Comparison of ENCODE assay signal across 9 cellular contexts in genomic region chr14:60266021-60266937, GRCh38. TPM values are rescaled to one million over a fixed set of nuclear protein-coding genes. Genes with fewer than 3 reads are reported as not detected.
A peak's percentile ranks its signal among the peaks of the same experiment; 100 is the strongest.
DNase-seq lines count a peak whose midpoint lies in the region; ATAC-seq and TF ChIP-seq lines count a peak whose summit lies in the region.
"Had no signal": no experiment of that assay in that cellular context is flagged by ENCODE, and none has a peak within 500 bp of the region (broad histone marks: within the 10 kb centered on the region; RNA-seq: fewer than 3 reads in every experiment).

No MANE protein-coding gene starts in this region.

- WGBS in heart left ventricle, 4 donors, result 86 to 97% (median 91%) methylated on average over 1 of the region's 1 CpG
- WGBS in esophagus squamous epithelium, 2 donors, result 84 to 94% methylated on average over 1 of the region's 1 CpG

- no peak overlapping the region for H3K27ac Mint-ChIP-seq in type B pancreatic cell

- no peak for ATAC-seq in heart left ventricle
- no peak for ATAC-seq in Right ventricle myocardium inferior
- no peak for ATAC-seq in HG03095 (IDR thresholded peaks at IDR 0.05; ENCODE audit: unreplicated experiment)
- no peak for ATAC-seq in GM21390 (IDR thresholded peaks at IDR 0.05; ENCODE audit: unreplicated experiment)
- no peak for ATAC-seq in activated T-cell treated with anti-CD3 and anti-CD28 coated beads, Interleukin-2, amount 50 U/mL, for 4 hours

- H3K9me3 ChIP-seq in heart left ventricle (peaks cover 0 to 55% (median 9%) of the 10 kb centered on the region in 12 donors), esophagus squamous epithelium (peaks cover 0 to 13% (median 0%) of the 10 kb centered on the region in 3 donors)
- H3K9me3 ChIP-seq: SJSA1 had no signal

- TF ChIP-seq POLR2A in heart left ventricle (IDR thresholded peaks at IDR 0.05) (no peak), esophagus squamous epithelium (IDR thresholded peaks at IDR 0.05) (no peak)

- H3K4me3 Mint-ChIP-seq in type B pancreatic cell, result no peak overlapping the region
- H3K4me3 Mint-ChIP-seq in activated T-cell treated with anti-CD3 and anti-CD28 coated beads, Interleukin-2, amount 50 U/mL, for 4 hours, result no peak overlapping the region

- H3K27ac ChIP-seq in heart left ventricle (no peak overlapping the region), esophagus squamous epithelium (no peak overlapping the region)
- H3K27ac ChIP-seq: SJSA1 had no signal

- no peak for DNase-seq in heart left ventricle
- no peak for DNase-seq in Right ventricle myocardium inferior (ENCODE audit: missing footprints)
- DNase-seq in OCI-M1 (lab: John Stamatoyannopoulos, UW), result peak; percentile 45
- DNase-seq in esophagus squamous epithelium (lab: John Stamatoyannopoulos, UW), result no peak
- no peak for DNase-seq in type B pancreatic cell (ENCODE audit: extremely low spot score, unreplicated experiment)
- no peak for DNase-seq in activated T-cell treated with anti-CD3 and anti-CD28 coated beads, Interleukin-2, amount 50 U/mL, for 4 hours

- peaks cover 22% of the 10 kb centered on the region for H3K36me3 Mint-ChIP-seq in type B pancreatic cell
- H3K36me3 Mint-ChIP-seq in activated T-cell treated with anti-CD3 and anti-CD28 coated beads, Interleukin-2, amount 50 U/mL, for 4 hours (ENCODE audit: insufficient read depth), result peaks cover 14% of the 10 kb centered on the region

- H3K27me3 ChIP-seq in heart left ventricle (no peaks in the 10 kb centered on the region), esophagus squamous epithelium (no peaks in the 10 kb centered on the region)
- H3K27me3 ChIP-seq: SJSA1 had no signal

- intact Hi-C loops in heart left ventricle (cut with DNase I), result no loop called here
- intact Hi-C loops in Right ventricle myocardium inferior (cut with DNase I), result no loop called here
- intact Hi-C loops in esophagus squamous epithelium (cut with DNase I), result no loop called here

- peak in 10 of 12 donors; percentile 12 to 34 (median 18) for TF ChIP-seq CTCF in heart left ventricle (IDR thresholded peaks at IDR 0.05)
- peak in 5 of 6 experiments; percentile 8 to 52 (median 24) for TF ChIP-seq CTCF in esophagus squamous epithelium (IDR thresholded peaks at IDR 0.05)
- TF ChIP-seq CTCF in type B pancreatic cell (conservative IDR thresholded peaks at IDR 0.05), result peak; percentile 58

- H3K9me3 Mint-ChIP-seq in type B pancreatic cell, result peaks cover 5% of the 10 kb centered on the region
- H3K9me3 Mint-ChIP-seq in activated T-cell treated with anti-CD3 and anti-CD28 coated beads, Interleukin-2, amount 50 U/mL, for 4 hours, result peaks cover 10% of the 10 kb centered on the region

- H3K36me3 ChIP-seq in heart left ventricle (no peaks in the 10 kb centered on the region), esophagus squamous epithelium (peaks cover 0 to 8% (median 0%) of the 10 kb centered on the region in 3 donors)
- H3K36me3 ChIP-seq: SJSA1 had no signal

- H3K4me1 ChIP-seq in heart left ventricle (peaks cover 0 to 15% (median 8%) of the 10 kb centered on the region in 12 donors), esophagus squamous epithelium (peaks cover 0 to 4% (median 0%) of the 10 kb centered on the region in 3 donors)
- H3K4me1 ChIP-seq: SJSA1 had no signal

- H3K4me1 Mint-ChIP-seq in type B pancreatic cell (ENCODE audit: unreplicated experiment), result peaks cover 6% of the 10 kb centered on the region
- peaks cover 30% of the 10 kb centered on the region for H3K4me1 Mint-ChIP-seq in activated T-cell treated with anti-CD3 and anti-CD28 coated beads, Interleukin-2, amount 50 U/mL, for 4 hours (ENCODE audit: low read depth)

- no peaks in the 10 kb centered on the region for H3K27me3 Mint-ChIP-seq in type B pancreatic cell
- H3K27me3 Mint-ChIP-seq in activated T-cell treated with anti-CD3 and anti-CD28 coated beads, Interleukin-2, amount 50 U/mL, for 4 hours (ENCODE audit: low read depth), result no peaks in the 10 kb centered on the region

- H3K4me3 ChIP-seq in heart left ventricle, result no peak overlapping the region
- H3K4me3 ChIP-seq in esophagus squamous epithelium, result no peak overlapping the region
- H3K4me3 ChIP-seq: SJSA1 had no signal

RNA-seq across cellular contexts. Expression of gene PPM1A, which starts 17.3 kb away (rescaled TPM):
- total RNA-seq in heart left ventricle, result 100 to 1,000 TPM in 4 of 9 donors, 10 to 100 TPM in 5; 60.7 to 126 (median 95.1) TPM
- 10 to 100 TPM; 27.7 to 55.1 TPM for polyA plus RNA-seq in heart left ventricle
- 119 TPM for total RNA-seq in Right ventricle myocardium inferior
- total RNA-seq in esophagus squamous epithelium, result 10 to 100 TPM; 16.7 to 34.3 (median 22.7) TPM
- total RNA-seq in type B pancreatic cell (ENCODE audit: low replicate concordance), result 34.5 and 45.0 TPM in 2 replicates
- 10 to 100 TPM; 39.3 to 40.4 (median 40.0) TPM for total RNA-seq in activated T-cell treated with anti-CD3 and anti-CD28 coated beads, Interleukin-2, amount 50 U/mL, for 4 hours
